ENCODE assay signal across 18 cellular contexts in the genomic region with DNA sequence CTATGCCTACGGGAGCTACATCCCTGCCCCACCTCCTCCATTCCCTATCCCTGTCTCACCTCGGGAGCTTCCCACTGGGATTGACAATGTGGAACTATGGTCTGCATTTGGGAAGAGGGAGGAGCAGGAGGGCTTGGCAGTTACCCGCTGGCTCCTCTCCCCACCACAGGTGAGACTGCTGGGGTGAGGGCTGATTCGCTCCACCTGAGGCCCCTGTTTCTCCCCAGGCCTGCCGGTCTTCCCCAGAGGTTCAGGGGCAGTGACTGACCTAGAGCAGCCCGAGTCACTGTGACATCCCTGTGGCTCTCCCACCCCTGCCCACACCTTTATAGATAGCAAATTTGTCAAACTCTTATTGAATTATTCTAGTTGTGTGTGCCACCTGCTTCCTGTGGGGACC.
"Had no signal": no experiment of that assay in that cellular context is flagged by ENCODE, and none has a peak within 500 bp of the region (broad histone marks: within the 10 kb centered on the region; RNA-seq: fewer than 3 reads in every experiment).

No MANE protein-coding gene starts in this region.

- H3K27me3 ChIP-seq: foreskin keratinocyte, heart right ventricle had no signal

- ATAC-seq: foreskin keratinocyte, gastroesophageal sphincter, heart right ventricle, left colon, left lobe of liver, left ventricle myocardium superior, lower lobe of right lung had no signal

- H3K4me1 ChIP-seq: esophagus muscularis mucosa, foreskin keratinocyte, gastroesophageal sphincter, heart right ventricle, lower lobe of right lung had no signal

- H3K9me3 ChIP-seq: lower lobe of right lung had no signal

- H3K4me3 ChIP-seq: coronary artery, dorsolateral prefrontal cortex, esophagus muscularis mucosa, gastroesophageal sphincter, heart right ventricle, lower lobe of right lung had no signal

- DNase-seq: dermis blood vessel endothelial cell; dorsolateral prefrontal cortex; effector CD4-positive, alpha-beta T cell; effector memory CD4-positive, alpha-beta T cell; foreskin keratinocyte; heart right ventricle; hippocampal formation; kidney; kidney glomerular epithelial cell; left colon; left ventricle myocardium superior; lower lobe of right lung; mesenchymal stem cell; midbrain had no signal

- H3K36me3 ChIP-seq: esophagus muscularis mucosa, gastroesophageal sphincter, heart right ventricle, lower lobe of right lung had no signal

- H3K27ac ChIP-seq: coronary artery, dorsolateral prefrontal cortex, esophagus muscularis mucosa, foreskin keratinocyte, gastroesophageal sphincter, heart right ventricle, lower lobe of right lung had no signal
